23 cellular contexts compared by ENCODE assay signal in genomic region chr1:17190526-17190995, GRCh38. TPM values are rescaled to one million over a fixed set of nuclear protein-coding genes. Genes with fewer than 3 reads are reported as not detected.
A peak's percentile ranks its signal among the peaks of the same experiment; 100 is the strongest.
DNase-seq lines count a peak whose midpoint lies in the region; ATAC-seq and TF ChIP-seq lines count a peak whose summit lies in the region.
"Had no signal": no experiment of that assay in that cellular context is flagged by ENCODE, and none has a peak within 500 bp of the region (broad histone marks: within the 10 kb centered on the region; RNA-seq: fewer than 3 reads in every experiment).

No MANE protein-coding gene starts in this region.

- peaks cover 7% of the 10 kb centered on the region for H3K4me1 Mint-ChIP-seq in type B pancreatic cell (ENCODE audit: unreplicated experiment)
- H3K4me1 Mint-ChIP-seq in naive thymus-derived CD4-positive, alpha-beta T cell = peaks cover 3 to 47% (median 27%) of the 10 kb centered on the region in 7 donors

- no peaks in the 10 kb centered on the region for H3K36me3 Mint-ChIP-seq in type B pancreatic cell
- H3K36me3 Mint-ChIP-seq in naive thymus-derived CD4-positive, alpha-beta T cell = peaks cover 0 to 5% (median 0%) of the 10 kb centered on the region in 5 donors

- H3K4me3 Mint-ChIP-seq in type B pancreatic cell = no peak overlapping the region
- H3K4me3 Mint-ChIP-seq in naive thymus-derived CD4-positive, alpha-beta T cell = no peak overlapping the region

- no peak for TF ChIP-seq POLR2A in breast epithelium (IDR thresholded peaks at IDR 0.05)
- TF ChIP-seq POLR2A in uterus (IDR thresholded peaks at IDR 0.05) = no peak

- DNase-seq in NT2/D1 (ENCODE audit: low read depth, low spot score) = no peak
- DNase-seq in breast epithelium (ENCODE audit: low spot score in 2 of 2) = no peak
- peak; percentile 31 for DNase-seq in kidney tubule cell (ENCODE audit: low spot score)
- DNase-seq in type B pancreatic cell (ENCODE audit: extremely low spot score, unreplicated experiment) = peak; percentile 58
- DNase-seq in lower lobe of right lung = no peak
- no peak for DNase-seq in uterus
- no peak for DNase-seq in naive thymus-derived CD4-positive, alpha-beta T cell
- DNase-seq: activated CD4-positive, alpha-beta T cell treated with anti-CD3 and anti-CD28 coated beads for 1 hour; DMS 273 treated with DMSO at 0.1 percent for 48 hours; left colon; MM.1S; mucosa of descending colon; NCI-H146; NCI-H748 treated with DMSO at 0.1 percent for 48 hours; occipital lobe; stimulated activated CD4-positive, alpha-beta T cell treated with anti-CD3 and anti-CD28 coated beads, Interleukin-2, amount 100 ng/mL, for 48 hours had no signal

- CTCF ChIA-PET in naive thymus-derived CD4-positive, alpha-beta T cell (lab: Charles Lee) = no interaction called here

- H3K4me3 ChIP-seq in NT2/D1 (ENCODE audit: insufficient read length, low read depth) (no peak overlapping the region), breast epithelium (no peak overlapping the region), lower lobe of right lung (no peak overlapping the region), uterus (no peak overlapping the region)
- H3K4me3 ChIP-seq in naive thymus-derived CD4-positive, alpha-beta T cell (ENCODE audit: low read length) = no peak overlapping the region
- H3K4me3 ChIP-seq: adrenal gland; BLaER1 treated with 17β-estradiol and CSF1 and Interleukin-3, amounts not matched to agents 10 nM and 100 nM; mucosa of descending colon; right lobe of liver; SK-N-MC had no signal

- POLR2A ChIA-PET in naive thymus-derived CD4-positive, alpha-beta T cell (lab: Charles Lee) = no interaction called here

- H3K27ac Mint-ChIP-seq in type B pancreatic cell = no peak overlapping the region
- H3K27ac Mint-ChIP-seq in naive thymus-derived CD4-positive, alpha-beta T cell = no peak overlapping the region

- no peaks in the 10 kb centered on the region for H3K27me3 Mint-ChIP-seq in type B pancreatic cell
- H3K27me3 Mint-ChIP-seq in naive thymus-derived CD4-positive, alpha-beta T cell = peaks cover 0 to 8% (median 4%) of the 10 kb centered on the region in 5 donors

- ATAC-seq in lower lobe of right lung = no peak
- no peak for ATAC-seq in naive thymus-derived CD4-positive, alpha-beta T cell
- ATAC-seq: HepG2, left colon, mucosa of descending colon, right lobe of liver had no signal

- intact Hi-C loops in breast epithelium (cut with DNase I; ENCODE audit: low total_unique reads) (no loop called here), lower lobe of right lung (cut with DNase I) (no loop called here), uterus (cut with DNase I; ENCODE audit: low total_unique reads) (no loop called here)
- intact Hi-C loops in naive thymus-derived CD4-positive, alpha-beta T cell (cut with micrococcal nuclease) = no loop called here

- no peaks in the 10 kb centered on the region for H3K27me3 ChIP-seq in NT2/D1 (ENCODE audit: insufficient read depth, insufficient read length)
- no peaks in the 10 kb centered on the region for H3K27me3 ChIP-seq in breast epithelium
- H3K27me3 ChIP-seq in lower lobe of right lung (ENCODE audit: low read depth) = peaks cover 4% of the 10 kb centered on the region
- no peaks in the 10 kb centered on the region for H3K27me3 ChIP-seq in uterus
- no peaks in the 10 kb centered on the region for H3K27me3 ChIP-seq in naive thymus-derived CD4-positive, alpha-beta T cell (ENCODE audit: control insufficient read depth in 2 of 2, insufficient read depth in 2 of 2, low read length in 2 of 2)
- H3K27me3 ChIP-seq: adrenal gland; BLaER1 treated with 17β-estradiol and CSF1 and Interleukin-3, amounts not matched to agents 10 nM and 100 nM; right lobe of liver had no signal

- H3K4me1 ChIP-seq in NT2/D1 (ENCODE audit: insufficient read depth, insufficient read length) = peaks cover 14% of the 10 kb centered on the region
- H3K4me1 ChIP-seq in breast epithelium = no peaks in the 10 kb centered on the region
- no peaks in the 10 kb centered on the region for H3K4me1 ChIP-seq in lower lobe of right lung
- H3K4me1 ChIP-seq in uterus = no peaks in the 10 kb centered on the region
- H3K4me1 ChIP-seq in naive thymus-derived CD4-positive, alpha-beta T cell (ENCODE audit: control insufficient read depth in 2 of 2, insufficient read depth in 2 of 2, low read length in 2 of 2) = peaks cover 0 to 14% of the 10 kb centered on the region in 2 donors
- H3K4me1 ChIP-seq: adrenal gland, right lobe of liver had no signal

- H3K36me3 ChIP-seq in NT2/D1 (ENCODE audit: insufficient read depth, insufficient read length, low read length) (no peaks in the 10 kb centered on the region), breast epithelium (no peaks in the 10 kb centered on the region), lower lobe of right lung (no peaks in the 10 kb centered on the region), uterus (no peaks in the 10 kb centered on the region)
- H3K36me3 ChIP-seq in naive thymus-derived CD4-positive, alpha-beta T cell (ENCODE audit: control insufficient read depth in 2 of 3, insufficient read depth in 3 of 3, low read length in 3 of 3) = no peaks in the 10 kb centered on the region
- H3K36me3 ChIP-seq: adrenal gland; BLaER1 treated with 17β-estradiol and CSF1 and Interleukin-3, amounts not matched to agents 10 nM and 100 nM; right lobe of liver had no signal

- TF ChIP-seq CTCF in breast epithelium (IDR thresholded peaks at IDR 0.05) (no peak), type B pancreatic cell (conservative IDR thresholded peaks at IDR 0.05) (no peak), lower lobe of right lung (IDR thresholded peaks at IDR 0.05) (no peak), uterus (IDR thresholded peaks at IDR 0.05) (no peak)

- peak overlapping the region; percentile 33 to 81 for H3K27ac ChIP-seq in breast epithelium
- no peak overlapping the region for H3K27ac ChIP-seq in lower lobe of right lung
- H3K27ac ChIP-seq in uterus = no peak overlapping the region
- H3K27ac ChIP-seq in naive thymus-derived CD4-positive, alpha-beta T cell (ENCODE audit: low read depth, low read length) = no peak overlapping the region
- H3K27ac ChIP-seq: adrenal gland, right lobe of liver had no signal

- peaks cover 9% of the 10 kb centered on the region for H3K9me3 ChIP-seq in NT2/D1 (ENCODE audit: insufficient read depth, low read length)
- no peaks in the 10 kb centered on the region for H3K9me3 ChIP-seq in breast epithelium
- H3K9me3 ChIP-seq in lower lobe of right lung = peaks cover 12% of the 10 kb centered on the region
- no peaks in the 10 kb centered on the region for H3K9me3 ChIP-seq in uterus
- no peaks in the 10 kb centered on the region for H3K9me3 ChIP-seq in naive thymus-derived CD4-positive, alpha-beta T cell (ENCODE audit: control insufficient read depth in 2 of 3, low read length in 3 of 3)
- H3K9me3 ChIP-seq: adrenal gland, mucosa of descending colon, right lobe of liver had no signal

- H3K9me3 Mint-ChIP-seq in type B pancreatic cell = no peaks in the 10 kb centered on the region
- peaks cover 0 to 17% (median 5%) of the 10 kb centered on the region in 11 donors for H3K9me3 Mint-ChIP-seq in naive thymus-derived CD4-positive, alpha-beta T cell

- peak overlapping the region; percentile 13 for H3K9ac ChIP-seq in NT2/D1 (ENCODE audit: insufficient read length, low read depth)
- H3K9ac ChIP-seq: BLaER1 treated with 17β-estradiol and CSF1 and Interleukin-3, amounts not matched to agents 10 nM and 100 nM had no signal

RNA-seq across cellular contexts. Expression of gene PADI1, which starts 14.4 kb away (rescaled TPM):
- under 1 TPM in 1 of 3 donors, not detected in 2; 0.33 TPM for total RNA-seq in breast epithelium
- 21.2 and 35.5 TPM in 2 replicates for total RNA-seq in type B pancreatic cell (ENCODE audit: low replicate concordance)
- not detected for total RNA-seq in lower lobe of right lung
- under 1 TPM in 1 of 4 donors, not detected in 3; 0.14 TPM for total RNA-seq in uterus
- not detected for total RNA-seq in naive thymus-derived CD4-positive, alpha-beta T cell
- polyA plus RNA-seq in naive thymus-derived CD4-positive, alpha-beta T cell = not detected
- total RNA-seq: adrenal gland, frontal cortex, HepG2, occipital lobe, subcutaneous adipose tissue had no signal
- polyA plus RNA-seq: HepG2 had no signal

RNA-seq across cellular contexts. Expression of gene PADI3, which starts 58.3 kb away (rescaled TPM):
- total RNA-seq in breast epithelium = not detected
- not detected in 2 replicates for total RNA-seq in type B pancreatic cell (ENCODE audit: low replicate concordance)
- total RNA-seq in lower lobe of right lung = not detected
- not detected for total RNA-seq in uterus
- total RNA-seq in naive thymus-derived CD4-positive, alpha-beta T cell = not detected
- polyA plus RNA-seq in naive thymus-derived CD4-positive, alpha-beta T cell = not detected
- total RNA-seq: adrenal gland, frontal cortex, HepG2, left colon, occipital lobe, right lobe of liver, subcutaneous adipose tissue had no signal
- polyA plus RNA-seq: adrenal gland, HepG2 had no signal

Comparison
In these comparisons a context has a peak if more than half of its experiments do, and no peak if none do; other contexts are left out.
1. DNase-seq: peak in kidney tubule cell (single experiment) and type B pancreatic cell (single experiment); none in NT2/D1 (single experiment), breast epithelium (0 of 2), lower lobe of right lung (single experiment), uterus (0 of 2) and naive thymus-derived CD4-positive, alpha-beta T cell (0 of 9).
2. H3K27ac ChIP-seq: peak in breast epithelium (2 of 2); none in lower lobe of right lung (single experiment), uterus (0 of 2) and naive thymus-derived CD4-positive, alpha-beta T cell (single experiment).
3. RNA of gene PADI1, which starts 14.4 kb away (total RNA-seq): 21.2 to 35.5 TPM in type B pancreatic cell; 0.33 TPM in breast epithelium, not detected in lower lobe of right lung (single experiment), 0.14 TPM in uterus and not detected in naive thymus-derived CD4-positive, alpha-beta T cell; every median in the first group is over 10 times any median in the second.